Comparison of ENCODE assay signal across 12 cellular contexts in the genomic region with DNA sequence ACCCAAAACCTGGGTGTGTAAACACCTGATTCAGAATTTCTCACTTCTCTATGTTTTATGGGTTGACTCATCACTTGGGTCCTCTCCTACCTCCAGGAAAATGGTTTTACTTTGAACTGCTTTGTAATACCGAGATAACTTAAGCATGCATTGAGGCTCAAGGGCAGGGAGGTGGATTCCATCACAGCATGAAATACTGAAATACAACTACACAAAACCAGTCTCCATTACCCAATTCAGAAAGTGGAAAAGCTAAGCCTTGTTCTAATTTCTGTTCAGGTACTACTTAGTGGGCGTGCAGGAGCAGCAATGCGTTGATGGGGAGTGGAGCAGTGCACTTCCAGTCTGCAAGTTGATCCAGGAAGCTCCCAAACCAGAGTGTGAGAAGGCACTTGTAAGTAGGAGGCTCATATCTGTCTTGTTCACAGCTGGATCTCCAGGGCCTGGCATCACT. TPM values are rescaled to one million over a fixed set of nuclear protein-coding genes. Genes with fewer than 3 reads are reported as not detected.
A peak's percentile ranks its signal among the peaks of the same experiment; 100 is the strongest.
DNase-seq lines count a peak whose midpoint lies in the region; ATAC-seq, FAIRE-seq and TF ChIP-seq lines count a peak whose summit lies in the region.
"Had no signal": no experiment of that assay in that cellular context is flagged by ENCODE, and none has a peak within 500 bp of the region (broad histone marks: within the 10 kb centered on the region; RNA-seq: fewer than 3 reads in every experiment).

No MANE protein-coding gene starts in this region.

- POLR2A ChIA-PET in GM12878 (lab: Charles Lee) = no interaction called here

- ATAC-seq in GM18520 (IDR thresholded peaks at IDR 0.05; ENCODE audit: unreplicated experiment) (peak; percentile 80), GM21526 (IDR thresholded peaks at IDR 0.05; ENCODE audit: low FRiP score, unreplicated experiment) (peak; percentile 70), HG03469 (IDR thresholded peaks at IDR 0.05; ENCODE audit: unreplicated experiment) (peak; percentile 56), GM12878 (peak; percentile 96)

- BruUV-seq in GM12878 (replicated peaks; lab: Mats Ljungman, UMichigan) = no TSS peak

- no peak overlapping the region for H3K27ac ChIP-seq in GM12878 (ENCODE audit: control insufficient read depth, insufficient read depth)
- no peak overlapping the region for H3K27ac ChIP-seq in stomach
- H3K27ac ChIP-seq: neutrophil had no signal

- intact Hi-C loops in GM12878 (cut with micrococcal nuclease; ENCODE audit: unreplicated experiment) (no loop called here), stomach (cut with DNase I; ENCODE audit: low total_unique reads) (no loop called here)

- RAD21 ChIA-PET in GM12878 (lab: Charles Lee; ENCODE audit: unreplicated experiment) = interaction anchor here (1.1 to 1.3 kb wide), 2 partner anchors 12 to 315 kb away, joined by 3 to 4 read pairs; no protein-coding TSS in a partner anchor

- TF ChIP-seq EP300 in GM12878 (IDR thresholded peaks at IDR 0.05; ENCODE audit: borderline replicate concordance in 1 of 2, control insufficient read depth in 1 of 2, low read depth in 2 of 2, low read length in 2 of 2) = peak in 1 of 2 experiments; percentile 46; a peak in 1 of 4 replicates
- no peak for TF ChIP-seq EP300 in stomach (IDR thresholded peaks at IDR 0.05)

- no peak overlapping the region for H3K4me3 ChIP-seq in GM12878
- no peak overlapping the region for H3K4me3 ChIP-seq in stomach

- peak; percentile 67 for DNase-seq in GM12878 (ENCODE audit: low read depth, low spot score)
- DNase-seq in NCI-H1417 treated with DMSO at 0.1 percent for 48 hours (lab: John Stamatoyannopoulos, UW) = no peak
- no peak for DNase-seq in NCI-H2171 (lab: John Stamatoyannopoulos, UW)
- DNase-seq in stomach = no peak
- no peak for DNase-seq in NCI-H2227 treated with DMSO at 0.1 percent for 48 hours (lab: John Stamatoyannopoulos, UW)
- DNase-seq: activated CD4-positive, CD25-positive, alpha-beta regulatory T cell; DND-41 had no signal

- H3K36me3 ChIP-seq in GM12878 (ENCODE audit: control insufficient read depth in 2 of 2, insufficient read depth in 2 of 2, low read length in 1 of 2) = no peaks in the 10 kb centered on the region
- peaks cover 0 to 4% (median 0%) of the 10 kb centered on the region in 4 donors for H3K36me3 ChIP-seq in stomach
- H3K36me3 ChIP-seq: neutrophil had no signal

- CTCF ChIA-PET in GM12878 (lab: Yijun Ruan, JAX) = interaction anchor here (3.6 kb wide), 1 partner anchor 308 kb away, joined by 16 read pairs; no protein-coding TSS in a partner anchor

- peak; percentile 84 for FAIRE-seq in GM12878 (lab: Jason Lieb, UNC)

- H3K4me2 ChIP-seq in GM12878 (ENCODE audit: control insufficient read depth, insufficient read depth) = peak overlapping the region; percentile 21

- H3K4me1 ChIP-seq in GM12878 (ENCODE audit: control insufficient read depth, insufficient read depth, low read length) (peaks cover 4% of the 10 kb centered on the region), stomach (no peaks in the 10 kb centered on the region)

- TF ChIP-seq CTCF in GM12878 (IDR thresholded peaks at IDR 0.05 in 2 of 3, conservative IDR thresholded peaks at IDR 0.05 in 1 of 3; ENCODE audit: control insufficient read depth in 2 of 3, extremely low read depth in 1 of 3, insufficient read depth in 1 of 3, low read depth in 3 of 3, low read length in 3 of 3) = no peak
- TF ChIP-seq CTCF in stomach (IDR thresholded peaks at IDR 0.05) = no peak

- H3K27me3 ChIP-seq in GM12878 (replicated peaks in 1 of 2; ENCODE audit: control insufficient read depth in 2 of 2, insufficient read depth in 2 of 2, low read length in 1 of 2) = no peaks in the 10 kb centered on the region
- no peaks in the 10 kb centered on the region for H3K27me3 ChIP-seq in stomach
- H3K27me3 ChIP-seq: neutrophil had no signal

- no peak for TF ChIP-seq POLR2A in GM12878 (IDR thresholded peaks at IDR 0.05; ENCODE audit: low read depth, low read length)
- no peak for TF ChIP-seq POLR2A in stomach (IDR thresholded peaks at IDR 0.05)

- no peak overlapping the region for H3K9ac ChIP-seq in GM12878 (ENCODE audit: control insufficient read depth, insufficient read depth, low read length)

- no peaks in the 10 kb centered on the region for H4K20me1 ChIP-seq in GM12878 (ENCODE audit: control insufficient read depth, insufficient read depth)

- SMC1A ChIA-PET in GM12878 (lab: Charles Lee; ENCODE audit: uncharacterized antibody, unreplicated experiment) = interaction anchor here (1.0 to 2.0 kb wide), 4 partner anchors 9 to 303 kb away, joined by 3 to 10 read pairs (median 3); a partner anchor contains a TSS

- H3K79me2 ChIP-seq in GM12878 (ENCODE audit: control insufficient read depth, insufficient read depth, low read length) = no peaks in the 10 kb centered on the region

- 3% methylated on average over 3 of the region's 3 CpGs for WGBS in GM12878 (ENCODE audit: insufficient coverage, insufficient replicate concordance, low lambda C conversion rate, missing lambda C conversion rate)
- WGBS in stomach, 5 donors = 83 to 90% (median 85%) methylated on average over 3 of the region's 3 CpGs

- in situ Hi-C loops in GM12878 (cut with MboI) = no loop called here

- no peak for TF ChIP-seq RAD21 in GM12878 (IDR thresholded peaks at IDR 0.05; ENCODE audit: insufficient read depth, low read depth, low read length)

- H2AFZ ChIP-seq in GM12878 (ENCODE audit: control insufficient read depth, low read depth, low read length) = no peak overlapping the region; the same call in 1 of the 2 replicates

- H3K9me3 ChIP-seq in GM12878 (replicated peaks; ENCODE audit: control insufficient read depth, insufficient read depth, low read length) = peaks cover 3% of the 10 kb centered on the region; the same call in 2 of the 3 replicates
- no peaks in the 10 kb centered on the region for H3K9me3 ChIP-seq in stomach
- H3K9me3 ChIP-seq: neutrophil had no signal

RNA-seq across cellular contexts. Expression of a gene that starts 6.1 kb away (rescaled TPM):
- not detected in 2 replicates for total RNA-seq in GM12878 (2013; cell fraction: nucleolus; rRNA removed)
- not detected in 2 replicates for total RNA-seq in GM12878 (2014; rRNA removed)
- not detected in 2 replicates for total RNA-seq in GM12878 (2014; rRNA removed; fragmentation: Illumina TruSeq; extraction: Trizol)
- total RNA-seq in GM12878 (2021) = 0.21 and 0.31 TPM in 2 replicates
- not detected for polyA plus RNA-seq in GM12878 (2011; ENCODE audit: low read depth)
- polyA plus RNA-seq in GM12878 (2011; rRNA removed) = not detected in 2 replicates
- not detected in 2 replicates for polyA plus RNA-seq in GM12878 (2011; cell fraction: cytosol; rRNA removed)
- polyA plus RNA-seq in GM12878 (2011; cell fraction: nucleus; rRNA removed) = not detected in 2 replicates
- polyA plus RNA-seq in GM12878 (2012) = not detected in 2 replicates
- polyA plus RNA-seq in GM12878 (2014; fragmentation: Illumina TruSeq; extraction: Trizol) = not detected in 2 replicates
- polyA plus RNA-seq in GM12878 (2014; fragmentation: Nextera tagmentation; extraction: Ambion mirVana) = not detected
- not detected in 2 replicates for polyA plus RNA-seq in GM12878 (2014; rRNA removed)
- polyA plus RNA-seq in GM12878 (2016; fragmentation: Nextera tagmentation; extraction: Ambion mirVana) = not detected
- polyA minus RNA-seq in GM12878 (2011; rRNA and poly(A)+ RNA removed) = not detected in 2 replicates
- not detected in 2 replicates for polyA minus RNA-seq in GM12878 (2011; cell fraction: cytosol; rRNA and poly(A)+ RNA removed)
- not detected in 2 replicates for polyA minus RNA-seq in GM12878 (2011; cell fraction: nucleus; rRNA and poly(A)+ RNA removed)
- total RNA-seq in stomach = 10 to 100 TPM in 1 of 5 donors, not detected in 4; 24.6 TPM
- polyA plus RNA-seq in stomach = 1 to 10 TPM in 2 of 3 donors, not detected in 1; 1.2 to 2.5 TPM
- total RNA-seq: NCI-H460 had no signal

RNA-seq across cellular contexts. Expression of a gene that starts 9.2 kb away (rescaled TPM):
- total RNA-seq in GM12878 (2013; cell fraction: nucleolus; rRNA removed) = 0.24 and 0.63 TPM in 2 replicates
- total RNA-seq in GM12878 (2014; rRNA removed) (0.11 TPM in 1 of 2 replicates, not detected in the other), GM12878 (2014; rRNA removed; fragmentation: Illumina TruSeq; extraction: Trizol) (0.31 and 0.46 TPM in 2 replicates), GM12878 (2021) (0.40 and 0.54 TPM in 2 replicates), stomach (1 to 10 TPM in 2 of 5 donors, not detected in 3; 3.5 to 6.2 TPM)
- polyA plus RNA-seq in GM12878 (2011; ENCODE audit: low read depth) = 0.68 TPM
- polyA plus RNA-seq in GM12878 (2011; rRNA removed) (0.53 and 0.92 TPM in 2 replicates), GM12878 (2014; fragmentation: Illumina TruSeq; extraction: Trizol) (0.41 TPM in 1 of 2 replicates, not detected in the other), GM12878 (2014; fragmentation: Nextera tagmentation; extraction: Ambion mirVana) (under 1 TPM; 0.44 to 0.84 TPM), GM12878 (2014; rRNA removed) (0.19 and 1.2 TPM in 2 replicates), GM12878 (2016; fragmentation: Nextera tagmentation; extraction: Ambion mirVana) (under 1 TPM; 0.31 to 0.69 TPM), stomach (10 to 100 TPM in 2 of 3 donors, 1 to 10 TPM in 1; 8.5 to 18.9 (median 14.8) TPM)
- polyA plus RNA-seq in GM12878 (2011; cell fraction: cytosol; rRNA removed) = 0.22 and 0.25 TPM in 2 replicates
- 0.98 and 1.5 TPM in 2 replicates for polyA plus RNA-seq in GM12878 (2011; cell fraction: nucleus; rRNA removed)
- 0.79 and 0.87 TPM in 2 replicates for polyA plus RNA-seq in GM12878 (2012)
- 0.10 and 1.2 TPM in 2 replicates for polyA minus RNA-seq in GM12878 (2011; rRNA and poly(A)+ RNA removed)
- polyA minus RNA-seq in GM12878 (2011; cell fraction: cytosol; rRNA and poly(A)+ RNA removed) = 2.9 and 5.3 TPM in 2 replicates
- polyA minus RNA-seq in GM12878 (2011; cell fraction: nucleus; rRNA and poly(A)+ RNA removed) = 0.29 and 0.60 TPM in 2 replicates
- total RNA-seq: NCI-H460 had no signal

RNA-seq across cellular contexts. Expression of a gene that starts 44.8 kb away (rescaled TPM):
- 4.6 and 8.9 TPM in 2 replicates for total RNA-seq in GM12878 (2013; cell fraction: nucleolus; rRNA removed)
- total RNA-seq in GM12878 (2014; rRNA removed) (1.1 and 1.2 TPM in 2 replicates), GM12878 (2014; rRNA removed; fragmentation: Illumina TruSeq; extraction: Trizol) (1.1 and 1.3 TPM in 2 replicates), GM12878 (2021) (0.95 and 1.9 TPM in 2 replicates), stomach (10 to 100 TPM in 4 of 5 donors, 1 to 10 TPM in 1; 2.3 to 97.3 (median 29.1) TPM)
- 1.0 TPM for polyA plus RNA-seq in GM12878 (2011; ENCODE audit: low read depth)
- polyA plus RNA-seq in GM12878 (2011; rRNA removed) (1.3 and 1.6 TPM in 2 replicates), GM12878 (2014; fragmentation: Illumina TruSeq; extraction: Trizol) (0.62 and 1.1 TPM in 2 replicates), GM12878 (2014; fragmentation: Nextera tagmentation; extraction: Ambion mirVana) (under 1 TPM; 0.40 to 0.47 TPM), GM12878 (2014; rRNA removed) (0.44 and 1.2 TPM in 2 replicates), GM12878 (2016; fragmentation: Nextera tagmentation; extraction: Ambion mirVana) (under 1 TPM; 0.43 to 0.63 TPM), stomach (1 to 10 TPM; 5.1 to 9.3 (median 6.7) TPM)
- 0.79 and 0.99 TPM in 2 replicates for polyA plus RNA-seq in GM12878 (2011; cell fraction: cytosol; rRNA removed)
- polyA plus RNA-seq in GM12878 (2011; cell fraction: nucleus; rRNA removed) = 2.4 TPM in 2 replicates
- polyA plus RNA-seq in GM12878 (2012) = 1.3 and 1.4 TPM in 2 replicates
- 2.1 TPM in 2 replicates for polyA minus RNA-seq in GM12878 (2011; rRNA and poly(A)+ RNA removed)
- polyA minus RNA-seq in GM12878 (2011; cell fraction: cytosol; rRNA and poly(A)+ RNA removed) = 2.1 and 2.2 TPM in 2 replicates
- polyA minus RNA-seq in GM12878 (2011; cell fraction: nucleus; rRNA and poly(A)+ RNA removed) = 0.77 and 0.97 TPM in 2 replicates

RNA-seq across cellular contexts. Expression of a gene that starts 46.9 kb away (rescaled TPM):
- total RNA-seq in GM12878 (2013; cell fraction: nucleolus; rRNA removed) = 12.7 and 12.8 TPM in 2 replicates
- 7.7 and 9.5 TPM in 2 replicates for total RNA-seq in GM12878 (2014; rRNA removed)
- total RNA-seq in GM12878 (2014; rRNA removed; fragmentation: Illumina TruSeq; extraction: Trizol) = 7.9 TPM in 2 replicates
- total RNA-seq in GM12878 (2021) = 6.9 and 7.1 TPM in 2 replicates
- 2.5 TPM for polyA plus RNA-seq in GM12878 (2011; ENCODE audit: low read depth)
- polyA plus RNA-seq in GM12878 (2011; rRNA removed) = 4.4 and 5.6 TPM in 2 replicates
- polyA plus RNA-seq in GM12878 (2011; cell fraction: cytosol; rRNA removed) = 1.4 and 1.9 TPM in 2 replicates
- polyA plus RNA-seq in GM12878 (2011; cell fraction: nucleus; rRNA removed) = 3.7 TPM in 2 replicates
- 3.5 and 5.0 TPM in 2 replicates for polyA plus RNA-seq in GM12878 (2012)
- polyA plus RNA-seq in GM12878 (2014; fragmentation: Illumina TruSeq; extraction: Trizol) = 6.6 and 7.9 TPM in 2 replicates
- polyA plus RNA-seq in GM12878 (2014; fragmentation: Nextera tagmentation; extraction: Ambion mirVana) = 1 to 10 TPM; 2.1 to 2.2 TPM
- polyA plus RNA-seq in GM12878 (2014; rRNA removed) = 3.3 and 4.0 TPM in 2 replicates
- 1 to 10 TPM; 4.9 to 5.1 TPM for polyA plus RNA-seq in GM12878 (2016; fragmentation: Nextera tagmentation; extraction: Ambion mirVana)
- polyA minus RNA-seq in GM12878 (2011; rRNA and poly(A)+ RNA removed) = 2.7 and 4.6 TPM in 2 replicates
- polyA minus RNA-seq in GM12878 (2011; cell fraction: cytosol; rRNA and poly(A)+ RNA removed) = 1.3 and 2.2 TPM in 2 replicates
- 9.3 and 11.5 TPM in 2 replicates for polyA minus RNA-seq in GM12878 (2011; cell fraction: nucleus; rRNA and poly(A)+ RNA removed)
- 10 to 100 TPM in 2 of 5 donors, 1 to 10 TPM in 3; 2.3 to 47.9 (median 9.4) TPM for total RNA-seq in stomach
- 1 to 10 TPM; 1.5 to 3.2 (median 1.5) TPM for polyA plus RNA-seq in stomach
